In genomic region chr14:81638656-81639055, GRCh38 we compare ENCODE assay signal across 21 cellular contexts.
"Had no signal": no experiment of that assay in that cellular context is flagged by ENCODE, and none has a peak within 500 bp of the region (broad histone marks: within the 10 kb centered on the region; RNA-seq: fewer than 3 reads in every experiment).

No MANE protein-coding gene starts in this region.

- ATAC-seq: effector memory CD8-positive, alpha-beta T cell; left ventricle myocardium superior; lower lobe of right lung; natural killer cell; right lobe of liver; stimulated activated naive CD8-positive, alpha-beta T cell treated with anti-CD3 and anti-CD28 coated beads, Interleukin-15, amount 100 ng/mL, for 72 hours had no signal

- H3K36me3 ChIP-seq: esophagus squamous epithelium, lower lobe of right lung, right lobe of liver, suprapubic skin, transverse colon, vagina had no signal

- H3K9ac ChIP-seq: parathyroid adenoma had no signal

- H3K79me2 ChIP-seq: parathyroid adenoma had no signal

- H3K4me2 ChIP-seq: smooth muscle cell had no signal

- H2AFZ ChIP-seq: parathyroid adenoma had no signal

- H3K27me3 ChIP-seq: esophagus squamous epithelium, right lobe of liver, suprapubic skin, transverse colon, vagina had no signal

- H3K9me3 ChIP-seq: esophagus squamous epithelium, lower lobe of right lung, right lobe of liver, suprapubic skin, transverse colon, vagina had no signal

- H3K27ac Mint-ChIP-seq: effector memory CD8-positive, alpha-beta T cell; natural killer cell; progenitor cell of endocrine pancreas; stimulated activated naive CD8-positive, alpha-beta T cell treated with anti-CD3 and anti-CD28 coated beads, Interleukin-15, amount 100 ng/mL, for 72 hours had no signal

- H3K4me3 ChIP-seq: esophagus squamous epithelium, lower lobe of right lung, right lobe of liver, smooth muscle cell, suprapubic skin, transverse colon, vagina had no signal

- H3K36me3 Mint-ChIP-seq: natural killer cell had no signal

- H3K4me1 ChIP-seq: esophagus squamous epithelium, lower lobe of right lung, parathyroid adenoma, right lobe of liver, suprapubic skin, transverse colon, vagina had no signal

- H3K4me1 Mint-ChIP-seq: natural killer cell; stimulated activated naive CD8-positive, alpha-beta T cell treated with anti-CD3 and anti-CD28 coated beads, Interleukin-15, amount 100 ng/mL, for 72 hours had no signal

- H3K27ac ChIP-seq: esophagus squamous epithelium, lower lobe of right lung, parathyroid adenoma, right lobe of liver, suprapubic skin, transverse colon, vagina had no signal

- DNase-seq: cortex of kidney; effector memory CD8-positive, alpha-beta T cell; erythroblast; esophagus squamous epithelium; left ventricle myocardium superior; lower lobe of right lung; natural killer cell; right lobe of liver; stimulated activated CD4-positive, alpha-beta T cell treated with anti-CD3 and anti-CD28 coated beads, Interleukin-12 subunit alpha, Interleukin-12 subunit beta, amount 100 ng/mL, for 4 hours; stimulated activated CD4-positive, alpha-beta T cell treated with anti-CD3 and anti-CD28 coated beads, Interleukin-1b, Interleukin-23, amount 100 ng/mL, for 48 hours; stimulated activated CD4-positive, alpha-beta T cell treated with anti-CD3 and anti-CD28 coated beads, Interleukin-4, amount 100 ng/mL, for 1 hour; stimulated activated CD8-positive, alpha-beta memory T cell treated with anti-CD3 and anti-CD28 coated beads, Interleukin-4, amount 100 ng/mL, for 48 hours; stimulated activated naive CD4-positive, alpha-beta T cell; stimulated activated naive CD8-positive, alpha-beta T cell treated with anti-CD3 and anti-CD28 coated beads, Interleukin-15, amount 100 ng/mL, for 72 hours; transverse colon had no signal

- H3K27me3 Mint-ChIP-seq: progenitor cell of endocrine pancreas; stimulated activated naive CD8-positive, alpha-beta T cell treated with anti-CD3 and anti-CD28 coated beads, Interleukin-15, amount 100 ng/mL, for 72 hours had no signal

- H3K4me3 Mint-ChIP-seq: effector memory CD8-positive, alpha-beta T cell; natural killer cell; neural crest cell; stimulated activated naive CD8-positive, alpha-beta T cell treated with anti-CD3 and anti-CD28 coated beads, Interleukin-15, amount 100 ng/mL, for 72 hours had no signal
